In the genomic region with DNA sequence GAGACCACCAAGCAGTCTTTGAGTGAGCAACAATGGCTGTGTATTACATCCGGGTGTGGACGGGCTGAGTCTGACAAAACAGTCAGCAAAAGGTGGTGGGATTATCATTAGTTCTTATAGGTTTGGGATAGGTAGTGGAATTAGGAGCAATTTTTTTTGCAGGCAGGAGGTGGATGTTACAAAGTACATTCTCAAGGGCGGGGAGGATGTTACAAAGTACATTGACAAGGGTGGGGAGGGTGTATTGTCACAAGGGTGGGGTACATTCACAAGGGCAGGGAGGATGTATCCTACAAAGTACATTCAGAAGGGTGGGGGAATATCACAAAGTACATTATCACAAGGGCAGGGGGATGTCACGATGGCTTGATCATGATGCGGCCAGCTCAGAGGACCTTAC, we compare ENCODE assay signal across 7 cellular contexts.
"Had no signal": no experiment of that assay in that cellular context is flagged by ENCODE, and none has a peak within 500 bp of the region (broad histone marks: within the 10 kb centered on the region; RNA-seq: fewer than 3 reads in every experiment).

No MANE protein-coding gene starts in this region.

- H3K4me2 ChIP-seq: KMS-11 had no signal

- DNase-seq: IMR-90, KBM-7, KG1 had no signal

- H3K9ac ChIP-seq: KMS-11 had no signal

- H3K27ac ChIP-seq: HL-60, KMS-11 had no signal

- ATAC-seq: HepG2 had no signal

- FAIRE-seq: HepG2, HTR-8/SVneo had no signal
